ENCODE assay signal across 8 cellular contexts in genomic region chr10:22086730-22087364, GRCh38.
DNase-seq lines count a peak whose midpoint lies in the region; ATAC-seq and TF ChIP-seq lines count a peak whose summit lies in the region.

No MANE protein-coding gene starts in this region.

- H3K27me3 ChIP-seq in osteoblast (ENCODE audit: insufficient read depth, low read length): no peaks in the 10 kb centered on the region

- H3K4me2 ChIP-seq in osteoblast (ENCODE audit: insufficient read depth, low read length): peak overlapping the region; percentile 14

- peaks cover 4% of the 10 kb centered on the region for H3K4me1 ChIP-seq in osteoblast (ENCODE audit: insufficient read depth, low read length)

- no peak for TF ChIP-seq CTCF in fibroblast of pulmonary artery (IDR thresholded peaks at IDR 0.05; ENCODE audit: low read length, missing control alignments)
- TF ChIP-seq CTCF in osteoblast (IDR thresholded peaks at IDR 0.05; ENCODE audit: extremely low read depth, low read depth, low read length): no peak
- TF ChIP-seq CTCF in GM10248 (IDR thresholded peaks at IDR 0.05; ENCODE audit: control extremely low read depth, extremely low read depth, low read depth, missing control alignments): no peak

- no peak overlapping the region for H3K27ac ChIP-seq in osteoblast (ENCODE audit: low read depth, low read length)

- H3K27ac Mint-ChIP-seq in activated naive CD4-positive, alpha-beta T cell treated with anti-CD3 and anti-CD28 coated beads for 36 hours: no peak overlapping the region

- H3K4me3 Mint-ChIP-seq in activated naive CD4-positive, alpha-beta T cell treated with anti-CD3 and anti-CD28 coated beads for 36 hours: no peak overlapping the region

- H4K20me1 ChIP-seq in osteoblast (ENCODE audit: insufficient read depth, low read length): no peaks in the 10 kb centered on the region

- no peak overlapping the region for H2AFZ ChIP-seq in osteoblast (ENCODE audit: low read length)

- H3K36me3 Mint-ChIP-seq in activated naive CD4-positive, alpha-beta T cell treated with anti-CD3 and anti-CD28 coated beads for 36 hours (ENCODE audit: low read depth): no peaks in the 10 kb centered on the region

- CTCF ChIA-PET in activated naive CD4-positive, alpha-beta T cell treated with anti-CD3 and anti-CD28 coated beads for 36 hours (lab: Charles Lee): no interaction called here
- CTCF ChIA-PET in GM10248 (lab: Yijun Ruan, JAX): interaction anchor here (0.9 to 1.6 kb wide), 2 partner anchors 8 to 18 kb away, joined by 3 to 6 read pairs; no protein-coding TSS in a partner anchor

- ATAC-seq in HG02763 (IDR thresholded peaks at IDR 0.05; ENCODE audit: unreplicated experiment) (no peak), HG03521 (IDR thresholded peaks at IDR 0.05; ENCODE audit: unreplicated experiment) (no peak)

- H3K4me3 ChIP-seq in fibroblast of pulmonary artery (replicated peaks; ENCODE audit: low read depth, low read length) (no peak overlapping the region), osteoblast (ENCODE audit: insufficient read depth, low read length) (no peak overlapping the region)

- peak; percentile 50 for DNase-seq in EL
- DNase-seq in NCI-H69 (lab: John Stamatoyannopoulos, UW): peak; percentile 84
- DNase-seq in fibroblast of pulmonary artery (ENCODE audit: low read depth): peak; percentile 84
- peak; percentile 78 for DNase-seq in osteoblast (ENCODE audit: insufficient read length, low spot score, missing footprints)
- no peak for DNase-seq in activated naive CD4-positive, alpha-beta T cell treated with anti-CD3 and anti-CD28 coated beads for 36 hours
- no peak for DNase-seq in GM10248 (ENCODE audit: extremely low spot score)

- H3K27me3 Mint-ChIP-seq in activated naive CD4-positive, alpha-beta T cell treated with anti-CD3 and anti-CD28 coated beads for 36 hours (ENCODE audit: low read depth): peaks cover 25% of the 10 kb centered on the region

- no peaks in the 10 kb centered on the region for H3K4me1 Mint-ChIP-seq in activated naive CD4-positive, alpha-beta T cell treated with anti-CD3 and anti-CD28 coated beads for 36 hours (ENCODE audit: low read depth)

- no peaks in the 10 kb centered on the region for H3K9me3 Mint-ChIP-seq in activated naive CD4-positive, alpha-beta T cell treated with anti-CD3 and anti-CD28 coated beads for 36 hours

- POLR2A ChIA-PET in GM10248 (lab: Yijun Ruan, JAX): no interaction called here

- H3K79me2 ChIP-seq in osteoblast (ENCODE audit: insufficient read depth, low read length): no peaks in the 10 kb centered on the region

- intact Hi-C loops in activated naive CD4-positive, alpha-beta T cell treated with anti-CD3 and anti-CD28 coated beads for 36 hours (cut with micrococcal nuclease): no loop called here

- no peaks in the 10 kb centered on the region for H3K36me3 ChIP-seq in osteoblast (ENCODE audit: insufficient read depth, low read length)

- H3K9me3 ChIP-seq in osteoblast (ENCODE audit: low read depth, low read length): no peaks in the 10 kb centered on the region

Comparison
In these comparisons a context has a peak if more than half of its experiments do, and no peak if none do; other contexts are left out.
1. DNase-seq: peak in EL (single experiment), NCI-H69 (single experiment), fibroblast of pulmonary artery (single experiment) and osteoblast (single experiment); none in activated naive CD4-positive, alpha-beta T cell treated with anti-CD3 and anti-CD28 coated beads for 36 hours (single experiment) and GM10248 (single experiment).